In the genomic region with DNA sequence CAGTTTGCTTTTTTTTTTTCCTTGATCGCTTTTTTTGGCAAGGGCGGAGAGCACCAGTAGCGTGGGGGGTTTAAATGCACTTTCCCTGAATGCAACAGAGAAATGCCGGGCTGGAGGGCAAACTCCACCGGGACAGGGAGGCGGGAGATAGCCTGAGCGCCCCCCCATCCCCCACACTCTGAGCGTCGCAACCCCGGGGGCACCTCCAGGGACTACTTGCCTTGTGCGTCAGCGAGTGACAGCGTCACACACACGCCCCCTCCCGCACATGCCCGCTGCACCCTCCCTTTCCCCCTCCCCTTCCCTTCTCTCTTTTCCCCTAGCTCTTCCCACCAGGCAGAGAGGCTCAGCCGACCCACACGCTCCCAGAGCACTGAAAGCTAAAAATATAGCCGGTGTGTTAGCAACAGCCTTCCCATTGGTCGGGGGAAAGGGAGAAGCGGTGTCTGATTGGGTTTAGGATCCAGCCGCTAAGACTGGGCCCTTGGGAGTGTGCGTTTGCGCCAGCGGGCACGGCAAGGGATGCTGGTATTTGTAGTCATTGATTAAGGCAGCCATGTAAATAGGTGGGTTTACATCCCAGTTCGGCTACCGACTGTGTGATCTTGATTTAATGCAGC, we compare ENCODE assay signal across 1 cellular context.
TF ChIP-seq lines count a peak whose summit lies in the region.

No MANE protein-coding gene starts in this region.

TF ChIP-seq in HEK293, 187 proteins besides CTCF, POLR2A, EP300 and RAD21 (continued from another document and continues in another):
- TF ChIP-seq, protein P1, sequence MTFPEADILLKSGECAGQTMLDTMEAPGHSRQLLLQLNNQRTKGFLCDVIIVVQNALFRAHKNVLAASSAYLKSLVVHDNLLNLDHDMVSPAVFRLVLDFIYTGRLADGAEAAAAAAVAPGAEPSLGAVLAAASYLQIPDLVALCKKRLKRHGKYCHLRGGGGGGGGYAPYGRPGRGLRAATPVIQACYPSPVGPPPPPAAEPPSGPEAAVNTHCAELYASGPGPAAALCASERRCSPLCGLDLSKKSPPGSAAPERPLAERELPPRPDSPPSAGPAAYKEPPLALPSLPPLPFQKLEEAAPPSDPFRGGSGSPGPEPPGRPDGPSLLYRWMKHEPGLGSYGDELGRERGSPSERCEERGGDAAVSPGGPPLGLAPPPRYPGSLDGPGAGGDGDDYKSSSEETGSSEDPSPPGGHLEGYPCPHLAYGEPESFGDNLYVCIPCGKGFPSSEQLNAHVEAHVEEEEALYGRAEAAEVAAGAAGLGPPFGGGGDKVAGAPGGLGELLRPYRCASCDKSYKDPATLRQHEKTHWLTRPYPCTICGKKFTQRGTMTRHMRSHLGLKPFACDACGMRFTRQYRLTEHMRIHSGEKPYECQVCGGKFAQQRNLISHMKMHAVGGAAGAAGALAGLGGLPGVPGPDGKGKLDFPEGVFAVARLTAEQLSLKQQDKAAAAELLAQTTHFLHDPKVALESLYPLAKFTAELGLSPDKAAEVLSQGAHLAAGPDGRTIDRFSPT (tag by site-specific recombination; IDR thresholded peaks at IDR 0.05) = peak; percentile 100
- TF ChIP-seq, protein P2, sequence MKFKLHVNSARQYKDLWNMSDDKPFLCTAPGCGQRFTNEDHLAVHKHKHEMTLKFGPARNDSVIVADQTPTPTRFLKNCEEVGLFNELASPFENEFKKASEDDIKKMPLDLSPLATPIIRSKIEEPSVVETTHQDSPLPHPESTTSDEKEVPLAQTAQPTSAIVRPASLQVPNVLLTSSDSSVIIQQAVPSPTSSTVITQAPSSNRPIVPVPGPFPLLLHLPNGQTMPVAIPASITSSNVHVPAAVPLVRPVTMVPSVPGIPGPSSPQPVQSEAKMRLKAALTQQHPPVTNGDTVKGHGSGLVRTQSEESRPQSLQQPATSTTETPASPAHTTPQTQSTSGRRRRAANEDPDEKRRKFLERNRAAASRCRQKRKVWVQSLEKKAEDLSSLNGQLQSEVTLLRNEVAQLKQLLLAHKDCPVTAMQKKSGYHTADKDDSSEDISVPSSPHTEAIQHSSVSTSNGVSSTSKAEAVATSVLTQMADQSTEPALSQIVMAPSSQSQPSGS (tag by site-specific recombination; IDR thresholded peaks at IDR 0.05; ENCODE audit: low read depth) = peak; percentile 60; the same call in 1 of the 2 replicates
- peak; percentile 82 for TF ChIP-seq ZFP37 (tag by site-specific recombination; IDR thresholded peaks at IDR 0.05)
- TF ChIP-seq, protein P3, sequence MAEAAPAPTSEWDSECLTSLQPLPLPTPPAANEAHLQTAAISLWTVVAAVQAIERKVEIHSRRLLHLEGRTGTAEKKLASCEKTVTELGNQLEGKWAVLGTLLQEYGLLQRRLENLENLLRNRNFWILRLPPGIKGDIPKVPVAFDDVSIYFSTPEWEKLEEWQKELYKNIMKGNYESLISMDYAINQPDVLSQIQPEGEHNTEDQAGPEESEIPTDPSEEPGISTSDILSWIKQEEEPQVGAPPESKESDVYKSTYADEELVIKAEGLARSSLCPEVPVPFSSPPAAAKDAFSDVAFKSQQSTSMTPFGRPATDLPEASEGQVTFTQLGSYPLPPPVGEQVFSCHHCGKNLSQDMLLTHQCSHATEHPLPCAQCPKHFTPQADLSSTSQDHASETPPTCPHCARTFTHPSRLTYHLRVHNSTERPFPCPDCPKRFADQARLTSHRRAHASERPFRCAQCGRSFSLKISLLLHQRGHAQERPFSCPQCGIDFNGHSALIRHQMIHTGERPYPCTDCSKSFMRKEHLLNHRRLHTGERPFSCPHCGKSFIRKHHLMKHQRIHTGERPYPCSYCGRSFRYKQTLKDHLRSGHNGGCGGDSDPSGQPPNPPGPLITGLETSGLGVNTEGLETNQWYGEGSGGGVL (tag by site-specific recombination; IDR thresholded peaks at IDR 0.05) = peak; percentile 99
- peak; percentile 100 for TF ChIP-seq ZNF629 (tag by site-specific recombination; IDR thresholded peaks at IDR 0.05)
- TF ChIP-seq ZNF433 (tag by site-specific recombination; IDR thresholded peaks at IDR 0.05; ENCODE audit: low read depth) = no peak
- TF ChIP-seq, protein P4, sequence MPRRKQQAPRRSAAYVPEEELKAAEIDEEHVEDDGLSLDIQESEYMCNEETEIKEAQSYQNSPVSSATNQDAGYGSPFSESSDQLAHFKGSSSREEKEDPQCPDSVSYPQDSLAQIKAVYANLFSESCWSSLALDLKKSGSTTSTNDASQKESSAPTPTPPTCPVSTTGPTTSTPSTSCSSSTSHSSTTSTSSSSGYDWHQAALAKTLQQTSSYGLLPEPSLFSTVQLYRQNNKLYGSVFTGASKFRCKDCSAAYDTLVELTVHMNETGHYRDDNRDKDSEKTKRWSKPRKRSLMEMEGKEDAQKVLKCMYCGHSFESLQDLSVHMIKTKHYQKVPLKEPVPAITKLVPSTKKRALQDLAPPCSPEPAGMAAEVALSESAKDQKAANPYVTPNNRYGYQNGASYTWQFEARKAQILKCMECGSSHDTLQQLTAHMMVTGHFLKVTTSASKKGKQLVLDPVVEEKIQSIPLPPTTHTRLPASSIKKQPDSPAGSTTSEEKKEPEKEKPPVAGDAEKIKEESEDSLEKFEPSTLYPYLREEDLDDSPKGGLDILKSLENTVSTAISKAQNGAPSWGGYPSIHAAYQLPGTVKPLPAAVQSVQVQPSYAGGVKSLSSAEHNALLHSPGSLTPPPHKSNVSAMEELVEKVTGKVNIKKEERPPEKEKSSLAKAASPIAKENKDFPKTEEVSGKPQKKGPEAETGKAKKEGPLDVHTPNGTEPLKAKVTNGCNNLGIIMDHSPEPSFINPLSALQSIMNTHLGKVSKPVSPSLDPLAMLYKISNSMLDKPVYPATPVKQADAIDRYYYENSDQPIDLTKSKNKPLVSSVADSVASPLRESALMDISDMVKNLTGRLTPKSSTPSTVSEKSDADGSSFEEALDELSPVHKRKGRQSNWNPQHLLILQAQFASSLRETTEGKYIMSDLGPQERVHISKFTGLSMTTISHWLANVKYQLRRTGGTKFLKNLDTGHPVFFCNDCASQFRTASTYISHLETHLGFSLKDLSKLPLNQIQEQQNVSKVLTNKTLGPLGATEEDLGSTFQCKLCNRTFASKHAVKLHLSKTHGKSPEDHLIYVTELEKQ (tag by site-specific recombination; IDR thresholded peaks at IDR 0.05; ENCODE audit: borderline replicate concordance) = peak; percentile 68; the same call in 1 of the 2 replicates
- no peak; the same call in 1 of the 2 replicates for TF ChIP-seq ZNF558 (tag by site-specific recombination; IDR thresholded peaks at IDR 0.05)
- no peak for TF ChIP-seq SCRT2 (tag by site-specific recombination; IDR thresholded peaks at IDR 0.05)
- TF ChIP-seq ZNF311 (tag by site-specific recombination; IDR thresholded peaks at IDR 0.05; ENCODE audit: borderline replicate concordance) = no peak
- TF ChIP-seq ZNF202 (tag by site-specific recombination; IDR thresholded peaks at IDR 0.05; ENCODE audit: borderline replicate concordance) = no peak
- peak; percentile 57 for TF ChIP-seq YY2 (tag by site-specific recombination; IDR thresholded peaks at IDR 0.05)
- TF ChIP-seq ZNF555 (tag by site-specific recombination; conservative IDR thresholded peaks at IDR 0.05) = no peak
- TF ChIP-seq OSR2 (tag by site-specific recombination; IDR thresholded peaks at IDR 0.05) = no peak; the same call in 1 of the 2 replicates
- TF ChIP-seq ZNF19 (tag by site-specific recombination; IDR thresholded peaks at IDR 0.05; ENCODE audit: low read depth) = no peak
- TF ChIP-seq, protein P5, sequence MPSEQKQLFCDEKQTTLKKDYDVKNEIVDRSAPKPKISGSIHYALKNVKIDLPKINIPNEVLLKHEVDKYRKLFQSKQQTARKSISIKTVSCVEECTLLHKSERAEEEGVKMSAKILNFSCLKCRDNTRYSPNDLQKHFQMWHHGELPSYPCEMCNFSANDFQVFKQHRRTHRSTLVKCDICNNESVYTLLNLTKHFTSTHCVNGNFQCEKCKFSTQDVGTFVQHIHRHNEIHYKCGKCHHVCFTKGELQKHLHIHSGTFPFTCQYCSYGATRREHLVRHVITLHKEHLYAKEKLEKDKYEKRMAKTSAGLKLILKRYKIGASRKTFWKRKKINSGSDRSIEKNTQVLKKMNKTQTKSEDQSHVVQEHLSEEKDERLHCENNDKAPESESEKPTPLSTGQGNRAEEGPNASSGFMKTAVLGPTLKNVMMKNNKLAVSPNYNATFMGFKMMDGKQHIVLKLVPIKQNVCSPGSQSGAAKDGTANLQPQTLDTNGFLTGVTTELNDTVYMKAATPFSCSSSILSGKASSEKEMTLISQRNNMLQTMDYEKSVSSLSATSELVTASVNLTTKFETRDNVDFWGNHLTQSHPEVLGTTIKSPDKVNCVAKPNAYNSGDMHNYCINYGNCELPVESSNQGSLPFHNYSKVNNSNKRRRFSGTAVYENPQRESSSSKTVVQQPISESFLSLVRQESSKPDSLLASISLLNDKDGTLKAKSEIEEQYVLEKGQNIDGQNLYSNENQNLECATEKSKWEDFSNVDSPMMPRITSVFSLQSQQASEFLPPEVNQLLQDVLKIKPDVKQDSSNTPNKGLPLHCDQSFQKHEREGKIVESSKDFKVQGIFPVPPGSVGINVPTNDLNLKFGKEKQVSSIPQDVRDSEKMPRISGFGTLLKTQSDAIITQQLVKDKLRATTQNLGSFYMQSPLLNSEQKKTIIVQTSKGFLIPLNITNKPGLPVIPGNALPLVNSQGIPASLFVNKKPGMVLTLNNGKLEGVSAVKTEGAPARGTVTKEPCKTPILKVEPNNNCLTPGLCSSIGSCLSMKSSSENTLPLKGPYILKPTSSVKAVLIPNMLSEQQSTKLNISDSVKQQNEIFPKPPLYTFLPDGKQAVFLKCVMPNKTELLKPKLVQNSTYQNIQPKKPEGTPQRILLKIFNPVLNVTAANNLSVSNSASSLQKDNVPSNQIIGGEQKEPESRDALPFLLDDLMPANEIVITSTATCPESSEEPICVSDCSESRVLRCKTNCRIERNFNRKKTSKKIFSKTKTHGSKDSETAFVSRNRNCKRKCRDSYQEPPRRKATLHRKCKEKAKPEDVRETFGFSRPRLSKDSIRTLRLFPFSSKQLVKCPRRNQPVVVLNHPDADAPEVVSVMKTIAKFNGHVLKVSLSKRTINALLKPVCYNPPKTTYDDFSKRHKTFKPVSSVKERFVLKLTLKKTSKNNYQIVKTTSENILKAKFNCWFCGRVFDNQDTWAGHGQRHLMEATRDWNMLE (tag by site-specific recombination; conservative IDR thresholded peaks at IDR 0.05; ENCODE audit: low read depth) = 0 out of 2 replicates have a peak, but pooled peaks have one; percentile 18
- no peak for TF ChIP-seq ZBTB20 (tag by site-specific recombination; IDR thresholded peaks at IDR 0.05)
- TF ChIP-seq ZBTB8A (tag by site-specific recombination; IDR thresholded peaks at IDR 0.05) = peak; percentile 70; the same call in 1 of the 2 replicates
- no peak for TF ChIP-seq ZNF132 (tag by site-specific recombination; IDR thresholded peaks at IDR 0.05; ENCODE audit: borderline replicate concordance)
- no peak for TF ChIP-seq ZNF664 (tag by site-specific recombination; IDR thresholded peaks at IDR 0.05)
- no peak for TF ChIP-seq ZNF114 (tag by site-specific recombination; IDR thresholded peaks at IDR 0.05)
- TF ChIP-seq ZNF473 (tag by site-specific recombination; IDR thresholded peaks at IDR 0.05) = no peak
- TF ChIP-seq, protein P6, sequence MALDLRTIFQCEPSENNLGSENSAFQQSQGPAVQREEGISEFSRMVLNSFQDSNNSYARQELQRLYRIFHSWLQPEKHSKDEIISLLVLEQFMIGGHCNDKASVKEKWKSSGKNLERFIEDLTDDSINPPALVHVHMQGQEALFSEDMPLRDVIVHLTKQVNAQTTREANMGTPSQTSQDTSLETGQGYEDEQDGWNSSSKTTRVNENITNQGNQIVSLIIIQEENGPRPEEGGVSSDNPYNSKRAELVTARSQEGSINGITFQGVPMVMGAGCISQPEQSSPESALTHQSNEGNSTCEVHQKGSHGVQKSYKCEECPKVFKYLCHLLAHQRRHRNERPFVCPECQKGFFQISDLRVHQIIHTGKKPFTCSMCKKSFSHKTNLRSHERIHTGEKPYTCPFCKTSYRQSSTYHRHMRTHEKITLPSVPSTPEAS (tag by site-specific recombination; IDR thresholded peaks at IDR 0.05) = no peak
- TF ChIP-seq GLIS1 (tag by site-specific recombination; IDR thresholded peaks at IDR 0.05) = peak; percentile 93
- TF ChIP-seq ZBTB17 (tag by site-specific recombination; IDR thresholded peaks at IDR 0.05) = peak; percentile 98
- no peak; the same call in 1 of the 2 replicates for TF ChIP-seq MZF1 (tag by site-specific recombination; IDR thresholded peaks at IDR 0.05; ENCODE audit: borderline replicate concordance)
- no peak for TF ChIP-seq ZNF514 (tag by site-specific recombination; IDR thresholded peaks at IDR 0.05)
- TF ChIP-seq, protein P7, sequence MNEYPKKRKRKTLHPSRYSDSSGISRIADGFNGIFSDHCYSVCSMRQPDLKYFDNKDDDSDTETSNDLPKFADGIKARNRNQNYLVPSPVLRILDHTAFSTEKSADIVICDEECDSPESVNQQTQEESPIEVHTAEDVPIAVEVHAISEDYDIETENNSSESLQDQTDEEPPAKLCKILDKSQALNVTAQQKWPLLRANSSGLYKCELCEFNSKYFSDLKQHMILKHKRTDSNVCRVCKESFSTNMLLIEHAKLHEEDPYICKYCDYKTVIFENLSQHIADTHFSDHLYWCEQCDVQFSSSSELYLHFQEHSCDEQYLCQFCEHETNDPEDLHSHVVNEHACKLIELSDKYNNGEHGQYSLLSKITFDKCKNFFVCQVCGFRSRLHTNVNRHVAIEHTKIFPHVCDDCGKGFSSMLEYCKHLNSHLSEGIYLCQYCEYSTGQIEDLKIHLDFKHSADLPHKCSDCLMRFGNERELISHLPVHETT (tag by site-specific recombination; IDR thresholded peaks at IDR 0.05) = peak; percentile 93
- TF ChIP-seq, protein P8, sequence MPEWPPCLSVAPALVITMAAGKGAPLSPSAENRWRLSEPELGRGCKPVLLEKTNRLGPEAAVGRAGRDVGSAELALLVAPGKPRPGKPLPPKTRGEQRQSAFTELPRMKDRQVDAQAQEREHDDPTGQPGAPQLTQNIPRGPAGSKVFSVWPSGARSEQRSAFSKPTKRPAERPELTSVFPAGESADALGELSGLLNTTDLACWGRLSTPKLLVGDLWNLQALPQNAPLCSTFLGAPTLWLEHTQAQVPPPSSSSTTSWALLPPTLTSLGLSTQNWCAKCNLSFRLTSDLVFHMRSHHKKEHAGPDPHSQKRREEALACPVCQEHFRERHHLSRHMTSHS (tag by site-specific recombination; IDR thresholded peaks at IDR 0.05) = no peak
